Comparison of ENCODE assay signal across 18 cellular contexts in the genomic region with DNA sequence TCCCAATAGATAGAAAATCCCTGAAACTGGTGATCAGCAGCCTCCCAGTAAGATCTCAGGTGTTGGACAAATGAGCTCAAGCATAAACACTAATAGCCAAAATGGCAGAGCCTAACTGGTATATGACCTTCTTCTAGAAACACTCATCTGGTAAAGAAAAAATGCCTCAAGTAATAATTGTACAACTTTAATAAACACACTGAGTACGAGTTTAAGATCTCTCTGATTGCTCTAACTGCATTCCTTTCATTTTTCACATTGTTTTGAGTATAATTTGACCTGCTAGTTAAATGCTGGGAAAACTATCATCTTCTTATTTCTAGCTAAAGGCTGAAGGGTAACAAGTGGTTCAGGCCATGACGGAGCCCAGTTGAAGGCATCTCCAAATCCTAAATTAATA.
"Had no signal": no experiment of that assay in that cellular context is flagged by ENCODE, and none has a peak within 500 bp of the region (broad histone marks: within the 10 kb centered on the region; RNA-seq: fewer than 3 reads in every experiment).

No MANE protein-coding gene starts in this region.

- H3K9me3 ChIP-seq: gastroesophageal sphincter, psoas muscle, upper lobe of left lung had no signal

- H3K27me3 Mint-ChIP-seq: activated CD4-positive, alpha-beta memory T cell treated with anti-CD3 and anti-CD28 coated beads for 36 hours; activated CD4-positive, alpha-beta T cell treated with anti-CD3 and anti-CD28 coated beads for 36 hours; activated naive CD4-positive, alpha-beta T cell treated with anti-CD3 and anti-CD28 coated beads, Interleukin-2, amount 50 U/mL, for 24 hours; dendritic cell treated with granulocyte-macrophage colony-stimulating factor and Interleukin-4, amounts not matched to agents 40 ng/mL and 50 ng/mL, for 4 days; stimulated activated naive CD8-positive, alpha-beta T cell treated with anti-CD3 and anti-CD28 coated beads, Interleukin-15, amount 100 ng/mL, for 72 hours had no signal

- H3K4me3 Mint-ChIP-seq: activated CD4-positive, alpha-beta memory T cell treated with anti-CD3 and anti-CD28 coated beads for 36 hours; activated CD4-positive, alpha-beta T cell treated with anti-CD3 and anti-CD28 coated beads for 36 hours; activated naive CD4-positive, alpha-beta T cell treated with anti-CD3 and anti-CD28 coated beads, Interleukin-2, amount 50 U/mL, for 24 hours; dendritic cell treated with granulocyte-macrophage colony-stimulating factor and Interleukin-4, amounts not matched to agents 40 ng/mL and 50 ng/mL, for 4 days; nephron progenitor cell; stimulated activated naive CD8-positive, alpha-beta T cell treated with anti-CD3 and anti-CD28 coated beads, Interleukin-15, amount 100 ng/mL, for 72 hours had no signal

- H3K27me3 ChIP-seq: gastroesophageal sphincter, upper lobe of left lung had no signal

- ATAC-seq: activated CD4-positive, alpha-beta T cell treated with anti-CD3 and anti-CD28 coated beads for 36 hours; gastroesophageal sphincter; left ventricle myocardium superior; psoas muscle; sciatic nerve; stimulated activated naive CD8-positive, alpha-beta T cell treated with anti-CD3 and anti-CD28 coated beads, Interleukin-15, amount 100 ng/mL, for 72 hours had no signal

- DNase-seq: activated CD4-positive, alpha-beta memory T cell treated with anti-CD3 and anti-CD28 coated beads for 36 hours; activated CD4-positive, alpha-beta T cell treated with anti-CD3 and anti-CD28 coated beads for 36 hours; activated effector memory CD4-positive, alpha-beta T cell treated with anti-CD3 and anti-CD28 coated beads, Interleukin-2, amount 50 U/mL, for 16 hours; activated T-cell treated with anti-CD3 and anti-CD28 coated beads, Interleukin-2, amount 50 U/mL, for 48 hours; amniotic stem cell; cerebellar nuclear complex; effector memory CD4-positive, alpha-beta T cell; islet precursor cell; left ventricle myocardium superior; mesendoderm; nephron progenitor cell; psoas muscle; stimulated activated naive CD8-positive, alpha-beta T cell treated with anti-CD3 and anti-CD28 coated beads, Interleukin-15, amount 100 ng/mL, for 72 hours; upper lobe of left lung had no signal

- H3K27ac ChIP-seq: gastroesophageal sphincter, psoas muscle, upper lobe of left lung had no signal

- H3K36me3 ChIP-seq: gastroesophageal sphincter, upper lobe of left lung had no signal

- H3K4me3 ChIP-seq: gastroesophageal sphincter, psoas muscle, upper lobe of left lung had no signal

- H3K4me1 ChIP-seq: gastroesophageal sphincter, psoas muscle, upper lobe of left lung had no signal

- H3K4me1 Mint-ChIP-seq: activated CD4-positive, alpha-beta T cell treated with anti-CD3 and anti-CD28 coated beads for 36 hours; activated naive CD4-positive, alpha-beta T cell treated with anti-CD3 and anti-CD28 coated beads, Interleukin-2, amount 50 U/mL, for 24 hours; nephron progenitor cell; stimulated activated naive CD8-positive, alpha-beta T cell treated with anti-CD3 and anti-CD28 coated beads, Interleukin-15, amount 100 ng/mL, for 72 hours had no signal

- H3K36me3 Mint-ChIP-seq: activated CD4-positive, alpha-beta memory T cell treated with anti-CD3 and anti-CD28 coated beads for 36 hours; activated naive CD4-positive, alpha-beta T cell treated with anti-CD3 and anti-CD28 coated beads, Interleukin-2, amount 50 U/mL, for 24 hours had no signal

- H3K27ac Mint-ChIP-seq: activated CD4-positive, alpha-beta memory T cell treated with anti-CD3 and anti-CD28 coated beads for 36 hours; activated CD4-positive, alpha-beta T cell treated with anti-CD3 and anti-CD28 coated beads for 36 hours; activated naive CD4-positive, alpha-beta T cell treated with anti-CD3 and anti-CD28 coated beads, Interleukin-2, amount 50 U/mL, for 24 hours; dendritic cell treated with granulocyte-macrophage colony-stimulating factor and Interleukin-4, amounts not matched to agents 40 ng/mL and 50 ng/mL, for 4 days; nephron progenitor cell; stimulated activated naive CD8-positive, alpha-beta T cell treated with anti-CD3 and anti-CD28 coated beads, Interleukin-15, amount 100 ng/mL, for 72 hours had no signal
